ENCODE assay signal across 10 cellular contexts in genomic region chr3:187783098-187783497, GRCh38. TPM values are rescaled to one million over a fixed set of nuclear protein-coding genes. Genes with fewer than 3 reads are reported as not detected.
DNase-seq lines count a peak whose midpoint lies in the region; ATAC-seq, FAIRE-seq and TF ChIP-seq lines count a peak whose summit lies in the region.
"Had no signal": no experiment of that assay in that cellular context is flagged by ENCODE, and none has a peak within 500 bp of the region (broad histone marks: within the 10 kb centered on the region; RNA-seq: fewer than 3 reads in every experiment).

No MANE protein-coding gene starts in this region.

- peak overlapping the region; percentile 43 for H2AFZ ChIP-seq in astrocyte (ENCODE audit: low read depth, low read length)

- no peaks in the 10 kb centered on the region for H3K27me3 ChIP-seq in A673 (replicated peaks; ENCODE audit: insufficient read depth, low read depth, low read length, poor library complexity)
- no peaks in the 10 kb centered on the region for H3K27me3 ChIP-seq in astrocyte (ENCODE audit: insufficient read depth, low read length)
- H3K27me3 ChIP-seq in aorta (ENCODE audit: control insufficient read depth in 1 of 2, insufficient read depth in 2 of 2, low read length in 1 of 2), result no peaks in the 10 kb centered on the region
- H3K27me3 ChIP-seq in esophagus muscularis mucosa, result no peaks in the 10 kb centered on the region
- H3K27me3 ChIP-seq: cardiac muscle cell had no signal

- peak overlapping the region; percentile 88 for H3K27ac Mint-ChIP-seq in HFFc6
- H3K27ac Mint-ChIP-seq in astrocyte (ENCODE audit: unreplicated experiment), result peak overlapping the region; percentile 92

- no peak for TF ChIP-seq CTCF in A673 (conservative IDR thresholded peaks at IDR 0.05; ENCODE audit: low read depth, low read length)
- no peak for TF ChIP-seq CTCF in HFFc6 (IDR thresholded peaks at IDR 0.05)
- TF ChIP-seq CTCF in astrocyte (IDR thresholded peaks at IDR 0.05; ENCODE audit: insufficient read depth, low read depth, low read length), result no peak
- no peak for TF ChIP-seq CTCF in esophagus muscularis mucosa (IDR thresholded peaks at IDR 0.05)

- CTCF ChIA-PET in A673 (lab: Charles Lee), result no interaction called here

- no TSS peak for BruUV-seq in A673 (replicated peaks; lab: Mats Ljungman, UMichigan)

- H3K27ac ChIP-seq in A673 (ENCODE audit: low read depth, low read length, poor library complexity, severe bottlenecking) (no peak overlapping the region), astrocyte (ENCODE audit: low read depth, low read length) (peak overlapping the region; percentile 41), aorta (ENCODE audit: low read depth in 1 of 2, low read length in 2 of 2) (no peak overlapping the region), esophagus muscularis mucosa (replicated peaks in 1 of 4) (peak overlapping the region in 2 of 4 donors; percentile 14 to 30)
- H3K27ac ChIP-seq: cardiac muscle cell had no signal

- ATAC-seq in aorta (ENCODE audit: low FRiP score), result no peak
- no peak for ATAC-seq in GM19452 (IDR thresholded peaks at IDR 0.05; ENCODE audit: unreplicated experiment)
- ATAC-seq in GM19035 (IDR thresholded peaks at IDR 0.05; ENCODE audit: unreplicated experiment), result no peak

- H3K4me1 ChIP-seq in A673 (ENCODE audit: insufficient read depth, low read length, poor library complexity, severe bottlenecking), result peaks cover 14% of the 10 kb centered on the region
- peaks cover 5% of the 10 kb centered on the region for H3K4me1 ChIP-seq in astrocyte (ENCODE audit: insufficient read depth, low read length)
- H3K4me1 ChIP-seq in aorta (ENCODE audit: control insufficient read depth in 1 of 2, insufficient read depth in 2 of 2, low read length in 2 of 2), result no peaks in the 10 kb centered on the region
- H3K4me1 ChIP-seq in esophagus muscularis mucosa, result peaks cover 0 to 10% (median 0%) of the 10 kb centered on the region in 4 donors

- intact Hi-C loops in A673 (cut with micrococcal nuclease; ENCODE audit: unreplicated experiment) (no loop called here), aorta (cut with DNase I) (no loop called here), esophagus muscularis mucosa (cut with DNase I) (no loop called here)

- FAIRE-seq in astrocyte (lab: Jason Lieb, UNC), result peak; percentile 94

- H3K36me3 ChIP-seq in A673 (ENCODE audit: insufficient read depth, low read length, poor library complexity, severe bottlenecking) (no peaks in the 10 kb centered on the region), astrocyte (ENCODE audit: insufficient read depth, low read length) (no peaks in the 10 kb centered on the region), aorta (ENCODE audit: control insufficient read depth in 1 of 2, insufficient read depth in 2 of 2, low read length in 1 of 2) (no peaks in the 10 kb centered on the region), esophagus muscularis mucosa (no peaks in the 10 kb centered on the region)
- H3K36me3 ChIP-seq: cardiac muscle cell had no signal

- H3K9me3 ChIP-seq in A673 (ENCODE audit: low read depth, low read length, poor library complexity, severe bottlenecking), result no peaks in the 10 kb centered on the region
- H3K9me3 ChIP-seq in astrocyte (ENCODE audit: insufficient read depth, low read depth, low read length), result no peaks in the 10 kb centered on the region
- H3K9me3 ChIP-seq in aorta (ENCODE audit: control insufficient read depth, low read length), result no peaks in the 10 kb centered on the region
- no peaks in the 10 kb centered on the region for H3K9me3 ChIP-seq in esophagus muscularis mucosa

- H3K27me3 Mint-ChIP-seq in HFFc6 (ENCODE audit: insufficient read depth), result peaks cover 2% of the 10 kb centered on the region
- peaks cover 2% of the 10 kb centered on the region for H3K27me3 Mint-ChIP-seq in astrocyte (ENCODE audit: low read depth, unreplicated experiment)

- DNase-seq in A673 (ENCODE audit: low spot score), result peak; percentile 9
- DNase-seq in HFFc6, result peak; percentile 95
- peak; percentile 99 for DNase-seq in astrocyte (ENCODE audit: low read depth)
- DNase-seq in kidney tubule cell (ENCODE audit: low spot score), result peak; percentile 86
- no peak for DNase-seq in aorta
- no peak for DNase-seq in esophagus muscularis mucosa (ENCODE audit: extremely low spot score)
- DNase-seq: GOT3 had no signal

- peak overlapping the region; percentile 33 for H3K4me2 ChIP-seq in astrocyte (ENCODE audit: low read length)

- H3K79me2 ChIP-seq in astrocyte (ENCODE audit: insufficient read depth, low read length), result no peaks in the 10 kb centered on the region

- H3K4me3 Mint-ChIP-seq in HFFc6 (peak overlapping the region; percentile 68), astrocyte (ENCODE audit: unreplicated experiment) (no peak overlapping the region)

- H3K4me1 Mint-ChIP-seq in HFFc6 (ENCODE audit: low read depth) (peaks cover 23% of the 10 kb centered on the region), astrocyte (ENCODE audit: low read depth, unreplicated experiment) (peaks cover 17% of the 10 kb centered on the region)

- 38 to 44% methylated on average over 2 of the region's 2 CpGs for WGBS in aorta, 2 donors
- WGBS in esophagus muscularis mucosa, result 11% methylated on average over 2 of the region's 2 CpGs

- H3K9ac ChIP-seq in astrocyte (ENCODE audit: low read length), result no peak overlapping the region

- no peaks in the 10 kb centered on the region for H4K20me1 ChIP-seq in astrocyte (ENCODE audit: insufficient read depth, low read length)

- POLR2A ChIA-PET in A673 (lab: Charles Lee; ENCODE audit: low non-redundant PET), result no interaction called here

- H3K36me3 Mint-ChIP-seq in HFFc6 (ENCODE audit: low read depth) (no peaks in the 10 kb centered on the region), astrocyte (ENCODE audit: low read depth, unreplicated experiment) (no peaks in the 10 kb centered on the region)

- H3K4me3 ChIP-seq in A673 (ENCODE audit: low read depth, low read length, poor library complexity, severe bottlenecking) (no peak overlapping the region), astrocyte (ENCODE audit: insufficient read depth, low read depth, low read length) (no peak overlapping the region), aorta (ENCODE audit: low read length in 2 of 2) (no peak overlapping the region), esophagus muscularis mucosa (no peak overlapping the region)
- H3K4me3 ChIP-seq: cardiac muscle cell had no signal

- H3K9me3 Mint-ChIP-seq in HFFc6 (no peaks in the 10 kb centered on the region), astrocyte (ENCODE audit: unreplicated experiment) (no peaks in the 10 kb centered on the region)

- no peak for TF ChIP-seq POLR2A in esophagus muscularis mucosa (IDR thresholded peaks at IDR 0.05; ENCODE audit: low read depth)

- no peak for TF ChIP-seq EP300 in esophagus muscularis mucosa (IDR thresholded peaks at IDR 0.05)

RNA-seq across cellular contexts. Expression of gene BCL6, which starts 37.8 kb away (rescaled TPM):
- total RNA-seq in A673 (2021) (30.3 and 31.7 TPM in 2 replicates), astrocyte (46.0 and 46.2 TPM in 2 replicates), aorta (100 to 1,000 TPM; 136 to 154 TPM), esophagus muscularis mucosa (100 to 1,000 TPM in 3 of 4 donors, 10 to 100 TPM in 1; 86.0 to 161 (median 111) TPM)
- 10 to 100 TPM; 28.0 to 36.5 (median 31.1) TPM for total RNA-seq in HFFc6 (2021; fragmentation: NEBNext Ultra II Directional; extraction: Animal tissue kit (Norgen Biotek cat#: 25700))
- polyA plus RNA-seq in aorta, result 10 to 100 TPM; 16.7 to 60.8 TPM

Comparison
In these comparisons a context has a peak if more than half of its experiments do, and no peak if none do; other contexts are left out.
1. DNase-seq: peak in A673 (single experiment), HFFc6 (single experiment), astrocyte (single experiment) and kidney tubule cell (single experiment); none in aorta (0 of 2) and esophagus muscularis mucosa (single experiment).